ENCODE assay signal across 27 cellular contexts in genomic region chr7:27918503-27918902, GRCh38.
"Had no signal": no experiment of that assay in that cellular context is flagged by ENCODE, and none has a peak within 500 bp of the region (broad histone marks: within the 10 kb centered on the region; RNA-seq: fewer than 3 reads in every experiment).

No MANE protein-coding gene starts in this region.

- H2AFZ ChIP-seq: neural progenitor cell had no signal

- H3K36me3 ChIP-seq: adrenal gland, breast epithelium, colonic mucosa, esophagus squamous epithelium, gastrocnemius medialis, left lung, neural progenitor cell, sigmoid colon, thyroid gland had no signal

- H3K27me3 Mint-ChIP-seq: activated naive CD8-positive, alpha-beta T cell; central memory CD8-positive, alpha-beta T cell; effector memory CD8-positive, alpha-beta T cell; naive B cell had no signal

- H3K36me3 Mint-ChIP-seq: neural progenitor cell had no signal

- H3K27ac Mint-ChIP-seq: activated naive CD8-positive, alpha-beta T cell; activated T-helper 2 cell treated with anti-CD3 and anti-CD28 coated beads, Interferon-gamma antibody, Interleukin-2, Interleukin-4, amounts not matched to agents 10 μg/mL and 5 μg/mL and 100 μg/mL, durations not matched to agents 14 hours and 24 hours and 36 hours; neural progenitor cell had no signal

- H3K4me3 Mint-ChIP-seq: activated naive CD8-positive, alpha-beta T cell; activated T-cell treated with anti-CD3 and anti-CD28 coated beads, Interleukin-2, amount 50 U/mL, for 4 hours; central memory CD8-positive, alpha-beta T cell; effector memory CD8-positive, alpha-beta T cell; naive B cell; neural progenitor cell had no signal

- H3K9ac ChIP-seq: neural progenitor cell had no signal

- DNase-seq: activated CD4-positive, alpha-beta T cell treated with anti-CD3 and anti-CD28 coated beads for 1 hour; activated CD4-positive, alpha-beta T cell treated with anti-CD3 and anti-CD28 coated beads, Interleukin-2, amount 50 U/mL, for 4 hours; activated CD8-positive, alpha-beta memory T cell treated with anti-CD3 and anti-CD28 coated beads for 24 hours; activated CD8-positive, alpha-beta memory T cell treated with anti-CD3 and anti-CD28 coated beads, Interleukin-2, amount 50 U/mL, for 4 hours; activated naive CD4-positive, alpha-beta T cell; activated T-cell treated with anti-CD3 and anti-CD28 coated beads, Interleukin-2, amount 50 U/mL, for 4 hours; adrenal gland; colonic mucosa; dorsolateral prefrontal cortex; effector memory CD8-positive, alpha-beta T cell; esophagus squamous epithelium; gastrocnemius medialis; hippocampal formation; left lung; naive B cell; posterior cingulate gyrus; sigmoid colon; stimulated activated CD4-positive, alpha-beta T cell treated with anti-CD3 and anti-CD28 coated beads, Interleukin-4, amount 100 ng/mL, for 1 hour; stimulated activated naive CD4-positive, alpha-beta T cell; T-helper 9 cell; thyroid gland had no signal

- H3K27ac ChIP-seq: adrenal gland, breast epithelium, colonic mucosa, dorsolateral prefrontal cortex, esophagus squamous epithelium, gastrocnemius medialis, left lung, neural progenitor cell, thyroid gland had no signal

- H3K4me1 ChIP-seq: breast epithelium, colonic mucosa, thyroid gland had no signal

- ATAC-seq: activated T-cell treated with anti-CD3 and anti-CD28 coated beads, Interleukin-2, amount 50 U/mL, for 4 hours; effector memory CD8-positive, alpha-beta T cell; gastrocnemius medialis; left lung had no signal

- H3K9me3 Mint-ChIP-seq: activated T-cell treated with anti-CD3 and anti-CD28 coated beads, Interleukin-2, amount 50 U/mL, for 4 hours; activated T-helper 2 cell treated with anti-CD3 and anti-CD28 coated beads, Interferon-gamma antibody, Interleukin-2, Interleukin-4, amounts not matched to agents 10 μg/mL and 5 μg/mL and 100 μg/mL, durations not matched to agents 14 hours and 24 hours and 36 hours; central memory CD8-positive, alpha-beta T cell; effector memory CD8-positive, alpha-beta T cell; naive B cell had no signal

- H3K9me3 ChIP-seq: adrenal gland, breast epithelium, colonic mucosa, esophagus squamous epithelium, gastrocnemius medialis, left lung, sigmoid colon, thyroid gland had no signal

- H3K4me2 ChIP-seq: neural progenitor cell had no signal

- H3K27me3 ChIP-seq: adrenal gland, breast epithelium, colonic mucosa, dorsolateral prefrontal cortex, esophagus squamous epithelium, gastrocnemius medialis, left lung, neural progenitor cell, sigmoid colon, thyroid gland had no signal

- H3K4me3 ChIP-seq: adrenal gland, breast epithelium, colonic mucosa, dorsolateral prefrontal cortex, esophagus squamous epithelium, gastrocnemius medialis, left lung, lung, neural progenitor cell, sigmoid colon, thyroid gland had no signal
